20 cellular contexts compared by ENCODE assay signal in the genomic region with DNA sequence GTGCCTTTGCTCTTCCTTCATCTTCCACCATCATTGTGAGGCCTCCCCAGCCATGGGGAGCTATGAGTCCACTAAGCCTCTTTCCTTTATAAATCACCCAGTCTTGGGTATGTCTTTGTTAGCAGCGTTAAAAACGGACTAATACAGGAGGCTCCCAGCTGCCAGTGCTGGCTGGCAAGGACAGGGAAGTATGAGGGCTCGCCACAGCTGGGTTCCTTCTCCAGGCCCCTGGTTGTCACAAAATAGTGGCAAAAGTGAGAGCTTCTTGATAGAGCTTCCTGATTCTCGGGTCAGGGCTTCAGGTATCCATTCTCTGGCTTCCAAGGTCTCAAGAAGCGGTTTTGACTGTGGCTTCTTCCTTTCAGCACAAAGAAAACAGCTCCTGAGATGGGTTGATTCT.
DNase-seq lines count a peak whose midpoint lies in the region; ATAC-seq and TF ChIP-seq lines count a peak whose summit lies in the region.
"Had no signal": no experiment of that assay in that cellular context is flagged by ENCODE, and none has a peak within 500 bp of the region (broad histone marks: within the 10 kb centered on the region; RNA-seq: fewer than 3 reads in every experiment).

No MANE protein-coding gene starts in this region.

- ATAC-seq in Right ventricle myocardium inferior = no peak
- ATAC-seq in left cardiac atrium = no peak
- no peak for ATAC-seq in WTC11
- no peak for ATAC-seq in HG03045 (IDR thresholded peaks at IDR 0.05; ENCODE audit: unreplicated experiment)
- ATAC-seq: GM23338, HCT116 had no signal

- peaks cover 8% of the 10 kb centered on the region for H3K9me3 Mint-ChIP-seq in WTC11
- H3K9me3 Mint-ChIP-seq: CD4-positive, alpha-beta T cell had no signal

- DNase-seq in Right ventricle myocardium inferior (ENCODE audit: missing footprints) (peak; percentile 68), left cardiac atrium (no peak), WTC11 (ENCODE audit: low spot score) (no peak), islet precursor cell (peak; percentile 25), uterus (no peak), GM19240 (ENCODE audit: insufficient read length, low spot score) (no peak), NCI-H1694 treated with DMSO at 0.1 percent for 48 hours (lab: John Stamatoyannopoulos, UW) (no peak)
- DNase-seq: 8988T; ACHN; CD4-positive, alpha-beta T cell; KBM-7; MG63; NCI-H2029 treated with DMSO at 0.1 percent for 48 hours; NCI-H2227 treated with DMSO at 0.1 percent for 48 hours; NCI-H510A; RPMI8226; SHP77 had no signal

- no peak overlapping the region for H3K4me3 Mint-ChIP-seq in WTC11
- H3K4me3 Mint-ChIP-seq: CD4-positive, alpha-beta T cell; GM23338 had no signal

- POLR2A ChIA-PET in WTC11 (lab: Charles Lee) = no interaction called here

- peaks cover 0 to 23% of the 10 kb centered on the region in 2 donors for H3K4me1 ChIP-seq in uterus

- H3K27me3 Mint-ChIP-seq in WTC11 (ENCODE audit: low read depth) = no peaks in the 10 kb centered on the region; the same call in 1 of the 2 replicates
- H3K27me3 Mint-ChIP-seq: CD4-positive, alpha-beta T cell had no signal

- intact Hi-C loops in Right ventricle myocardium inferior (cut with DNase I) (no loop called here), left cardiac atrium (cut with DNase I) (no loop called here), uterus (cut with DNase I; ENCODE audit: low total_unique reads) (no loop called here)

- H3K36me3 ChIP-seq in uterus = no peaks in the 10 kb centered on the region
- H3K36me3 ChIP-seq: MG63 had no signal

- TF ChIP-seq POLR2A in uterus (IDR thresholded peaks at IDR 0.05) = no peak

- H3K27me3 ChIP-seq in uterus = no peaks in the 10 kb centered on the region
- H3K27me3 ChIP-seq: MG63 had no signal

- H3K36me3 Mint-ChIP-seq in WTC11 = peaks cover 13% of the 10 kb centered on the region; the same call in 1 of the 2 replicates

- peak overlapping the region; percentile 13; the same call in 1 of the 2 replicates for H3K27ac Mint-ChIP-seq in WTC11
- H3K27ac Mint-ChIP-seq: CD4-positive, alpha-beta T cell; GM23338 had no signal

- peak overlapping the region; percentile 82 to 90 for H3K27ac ChIP-seq in uterus

- peaks cover 17% of the 10 kb centered on the region for H3K4me1 Mint-ChIP-seq in WTC11

- H3K9me3 ChIP-seq in uterus = no peaks in the 10 kb centered on the region
- H3K9me3 ChIP-seq: MG63 had no signal

- no peak overlapping the region for H3K4me3 ChIP-seq in uterus
- H3K4me3 ChIP-seq: GM23338, MG63 had no signal

- TF ChIP-seq CTCF in WTC11 (IDR thresholded peaks at IDR 0.05) (no peak), uterus (IDR thresholded peaks at IDR 0.05) (no peak)

- CTCF ChIA-PET in WTC11 (lab: Charles Lee) = interaction anchor here (0.8 to 1.4 kb wide), 3 partner anchors 248 to 299 kb away, joined by 3 to 4 read pairs (median 3); no protein-coding TSS in a partner anchor

TF ChIP-seq in WTC11, 78 proteins besides CTCF, POLR2A, EP300 and RAD21 (continues in another document):
- TF ChIP-seq, protein P1, sequence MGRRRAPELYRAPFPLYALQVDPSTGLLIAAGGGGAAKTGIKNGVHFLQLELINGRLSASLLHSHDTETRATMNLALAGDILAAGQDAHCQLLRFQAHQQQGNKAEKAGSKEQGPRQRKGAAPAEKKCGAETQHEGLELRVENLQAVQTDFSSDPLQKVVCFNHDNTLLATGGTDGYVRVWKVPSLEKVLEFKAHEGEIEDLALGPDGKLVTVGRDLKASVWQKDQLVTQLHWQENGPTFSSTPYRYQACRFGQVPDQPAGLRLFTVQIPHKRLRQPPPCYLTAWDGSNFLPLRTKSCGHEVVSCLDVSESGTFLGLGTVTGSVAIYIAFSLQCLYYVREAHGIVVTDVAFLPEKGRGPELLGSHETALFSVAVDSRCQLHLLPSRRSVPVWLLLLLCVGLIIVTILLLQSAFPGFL (CRISPR knock-in tag; IDR thresholded peaks at IDR 0.05; ENCODE audit: borderline replicate concordance) = no peak
- TF ChIP-seq NR2C2 (CRISPR knock-in tag; IDR thresholded peaks at IDR 0.05) = no peak
- no peak for TF ChIP-seq OVOL2 (CRISPR knock-in tag; IDR thresholded peaks at IDR 0.05; ENCODE audit: borderline replicate concordance)
- TF ChIP-seq ZNF121 (CRISPR knock-in tag; IDR thresholded peaks at IDR 0.05) = no peak
- TF ChIP-seq, protein P2, sequence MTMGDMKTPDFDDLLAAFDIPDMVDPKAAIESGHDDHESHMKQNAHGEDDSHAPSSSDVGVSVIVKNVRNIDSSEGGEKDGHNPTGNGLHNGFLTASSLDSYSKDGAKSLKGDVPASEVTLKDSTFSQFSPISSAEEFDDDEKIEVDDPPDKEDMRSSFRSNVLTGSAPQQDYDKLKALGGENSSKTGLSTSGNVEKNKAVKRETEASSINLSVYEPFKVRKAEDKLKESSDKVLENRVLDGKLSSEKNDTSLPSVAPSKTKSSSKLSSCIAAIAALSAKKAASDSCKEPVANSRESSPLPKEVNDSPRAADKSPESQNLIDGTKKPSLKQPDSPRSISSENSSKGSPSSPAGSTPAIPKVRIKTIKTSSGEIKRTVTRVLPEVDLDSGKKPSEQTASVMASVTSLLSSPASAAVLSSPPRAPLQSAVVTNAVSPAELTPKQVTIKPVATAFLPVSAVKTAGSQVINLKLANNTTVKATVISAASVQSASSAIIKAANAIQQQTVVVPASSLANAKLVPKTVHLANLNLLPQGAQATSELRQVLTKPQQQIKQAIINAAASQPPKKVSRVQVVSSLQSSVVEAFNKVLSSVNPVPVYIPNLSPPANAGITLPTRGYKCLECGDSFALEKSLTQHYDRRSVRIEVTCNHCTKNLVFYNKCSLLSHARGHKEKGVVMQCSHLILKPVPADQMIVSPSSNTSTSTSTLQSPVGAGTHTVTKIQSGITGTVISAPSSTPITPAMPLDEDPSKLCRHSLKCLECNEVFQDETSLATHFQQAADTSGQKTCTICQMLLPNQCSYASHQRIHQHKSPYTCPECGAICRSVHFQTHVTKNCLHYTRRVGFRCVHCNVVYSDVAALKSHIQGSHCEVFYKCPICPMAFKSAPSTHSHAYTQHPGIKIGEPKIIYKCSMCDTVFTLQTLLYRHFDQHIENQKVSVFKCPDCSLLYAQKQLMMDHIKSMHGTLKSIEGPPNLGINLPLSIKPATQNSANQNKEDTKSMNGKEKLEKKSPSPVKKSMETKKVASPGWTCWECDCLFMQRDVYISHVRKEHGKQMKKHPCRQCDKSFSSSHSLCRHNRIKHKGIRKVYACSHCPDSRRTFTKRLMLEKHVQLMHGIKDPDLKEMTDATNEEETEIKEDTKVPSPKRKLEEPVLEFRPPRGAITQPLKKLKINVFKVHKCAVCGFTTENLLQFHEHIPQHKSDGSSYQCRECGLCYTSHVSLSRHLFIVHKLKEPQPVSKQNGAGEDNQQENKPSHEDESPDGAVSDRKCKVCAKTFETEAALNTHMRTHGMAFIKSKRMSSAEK (CRISPR knock-in tag; IDR thresholded peaks at IDR 0.05; ENCODE audit: borderline replicate concordance) = no peak
- no peak for TF ChIP-seq ATF1 (CRISPR knock-in tag; IDR thresholded peaks at IDR 0.05)
- TF ChIP-seq, protein P3, sequence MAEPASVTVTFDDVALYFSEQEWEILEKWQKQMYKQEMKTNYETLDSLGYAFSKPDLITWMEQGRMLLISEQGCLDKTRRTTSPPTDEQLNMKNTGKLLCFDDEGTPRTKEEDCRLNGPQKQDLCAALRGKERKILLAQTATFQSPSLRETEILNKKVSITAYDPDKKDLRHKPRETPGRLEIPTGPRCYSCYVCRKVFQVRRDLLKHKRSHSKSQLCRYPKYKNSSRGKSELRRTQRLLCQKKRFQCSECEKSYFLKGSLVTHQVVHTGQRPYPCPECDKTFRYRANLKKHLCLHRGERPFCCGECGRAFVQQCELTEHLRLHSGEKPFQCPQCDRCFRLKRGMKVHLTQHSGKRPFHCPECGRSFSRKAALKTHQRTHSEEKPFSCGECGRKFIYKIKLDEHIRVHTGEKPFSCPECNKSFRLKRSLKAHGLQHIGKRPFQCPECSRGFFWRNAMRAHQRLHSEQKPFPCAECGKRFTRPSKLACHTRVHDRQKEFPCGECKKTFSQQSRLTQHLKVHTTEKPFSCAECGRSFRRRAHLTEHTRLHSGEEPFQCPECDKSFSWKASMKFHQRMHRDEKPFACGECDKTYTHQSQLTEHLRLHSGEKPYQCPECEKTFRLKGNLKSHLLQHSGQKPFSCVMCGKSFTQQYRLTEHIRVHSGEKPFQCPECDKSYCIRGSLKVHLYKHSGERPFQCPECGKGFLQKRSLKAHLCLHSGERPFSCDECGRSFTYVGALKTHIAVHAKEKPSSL (CRISPR knock-in tag; conservative IDR thresholded peaks at IDR 0.05) = no peak
- TF ChIP-seq FOXJ3 (CRISPR knock-in tag; IDR thresholded peaks at IDR 0.05; ENCODE audit: borderline replicate concordance) = no peak
- TF ChIP-seq MYBL2 (CRISPR knock-in tag; IDR thresholded peaks at IDR 0.05) = no peak
- no peak for TF ChIP-seq ZNF138 (CRISPR knock-in tag; conservative IDR thresholded peaks at IDR 0.05)
- TF ChIP-seq, protein P4, sequence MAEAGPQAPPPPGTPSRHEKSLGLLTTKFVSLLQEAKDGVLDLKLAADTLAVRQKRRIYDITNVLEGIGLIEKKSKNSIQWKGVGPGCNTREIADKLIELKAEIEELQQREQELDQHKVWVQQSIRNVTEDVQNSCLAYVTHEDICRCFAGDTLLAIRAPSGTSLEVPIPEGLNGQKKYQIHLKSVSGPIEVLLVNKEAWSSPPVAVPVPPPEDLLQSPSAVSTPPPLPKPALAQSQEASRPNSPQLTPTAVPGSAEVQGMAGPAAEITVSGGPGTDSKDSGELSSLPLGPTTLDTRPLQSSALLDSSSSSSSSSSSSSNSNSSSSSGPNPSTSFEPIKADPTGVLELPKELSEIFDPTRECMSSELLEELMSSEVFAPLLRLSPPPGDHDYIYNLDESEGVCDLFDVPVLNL (CRISPR knock-in tag; IDR thresholded peaks at IDR 0.05; ENCODE audit: borderline replicate concordance, low read depth) = no peak
- no peak for TF ChIP-seq CREM (CRISPR knock-in tag; IDR thresholded peaks at IDR 0.05)
- no peak for TF ChIP-seq PRRX2 (CRISPR knock-in tag; IDR thresholded peaks at IDR 0.05)
- no peak for TF ChIP-seq SP1 (CRISPR knock-in tag; conservative IDR thresholded peaks at IDR 0.05)
- TF ChIP-seq ZNF396 (CRISPR knock-in tag; IDR thresholded peaks at IDR 0.05; ENCODE audit: borderline replicate concordance) = no peak
- no peak for TF ChIP-seq GRHL2 (CRISPR knock-in tag; IDR thresholded peaks at IDR 0.05; ENCODE audit: insufficient replicate concordance, severe bottlenecking)
- no peak for TF ChIP-seq ZNF423 (CRISPR knock-in tag; IDR thresholded peaks at IDR 0.05)

Comparison
In these comparisons a context has a peak if more than half of its experiments do, and no peak if none do; other contexts are left out.
1. DNase-seq: peak in Right ventricle myocardium inferior (single experiment) and islet precursor cell (single experiment); none in left cardiac atrium (single experiment), WTC11 (single experiment), uterus (0 of 2), GM19240 (single experiment) and NCI-H1694 treated with DMSO at 0.1 percent for 48 hours (single experiment).